Comparison of ENCODE assay signal across 18 cellular contexts in the genomic region with DNA sequence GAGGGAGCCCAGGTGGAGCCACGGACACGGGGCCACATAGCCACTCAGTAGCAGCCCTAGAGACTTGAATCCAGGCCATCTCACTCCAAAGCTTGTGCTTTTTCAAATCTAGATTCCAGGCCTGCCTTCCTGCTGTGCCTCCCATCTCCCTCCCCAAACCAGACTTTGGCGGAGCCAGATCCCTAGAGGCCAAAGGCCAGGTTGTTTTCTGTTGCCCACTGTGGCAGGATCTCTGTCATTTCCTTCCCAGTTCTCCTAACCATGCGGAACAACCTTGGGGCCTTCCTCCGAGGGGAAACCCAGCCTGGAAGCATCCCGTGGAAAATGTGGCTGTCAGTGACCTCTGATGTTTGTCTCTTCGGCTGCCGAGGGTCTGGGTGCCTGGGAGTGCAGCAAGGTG. TPM values are rescaled to one million over a fixed set of nuclear protein-coding genes. Genes with fewer than 3 reads are reported as not detected.
DNase-seq lines count a peak whose midpoint lies in the region; TF ChIP-seq lines count a peak whose summit lies in the region.
"Had no signal": no experiment of that assay in that cellular context is flagged by ENCODE, and none has a peak within 500 bp of the region (broad histone marks: within the 10 kb centered on the region; RNA-seq: fewer than 3 reads in every experiment).

No MANE protein-coding gene starts in this region.

- H3K4me2 ChIP-seq in BLaER1 treated with 17β-estradiol and CSF1 and Interleukin-3, amounts not matched to agents 10 nM and 100 nM = peak overlapping the region; percentile 49 to 78 (median 72)
- no peak overlapping the region for H3K4me2 ChIP-seq in mesendoderm (ENCODE audit: low read length)

- TF ChIP-seq POLR2A in esophagus muscularis mucosa (IDR thresholded peaks at IDR 0.05; ENCODE audit: low read depth) = no peak

- H3K56ac ChIP-seq in mesendoderm (ENCODE audit: low read length) = peak overlapping the region; percentile 60

- no peak overlapping the region for H4K5ac ChIP-seq in mesendoderm (ENCODE audit: low read length)

- no peaks in the 10 kb centered on the region for H3K36me3 ChIP-seq in BLaER1 treated with 17β-estradiol and CSF1 and Interleukin-3, amounts not matched to agents 10 nM and 100 nM
- H3K36me3 ChIP-seq in esophagus muscularis mucosa (no peaks in the 10 kb centered on the region), mesendoderm (ENCODE audit: control insufficient read depth, insufficient read depth, low read length) (no peaks in the 10 kb centered on the region)
- H3K36me3 ChIP-seq: cardiac muscle cell, WERI-Rb-1 had no signal

- H3K27me3 ChIP-seq in BLaER1 treated with 17β-estradiol and CSF1 and Interleukin-3, amounts not matched to agents 10 nM and 100 nM = no peaks in the 10 kb centered on the region
- H3K27me3 ChIP-seq in esophagus muscularis mucosa (no peaks in the 10 kb centered on the region), mesendoderm (ENCODE audit: insufficient read depth, low read length, poor library complexity) (no peaks in the 10 kb centered on the region)
- H3K27me3 ChIP-seq: cardiac muscle cell had no signal

- H3K4me3 ChIP-seq in BLaER1 treated with 17β-estradiol and CSF1 and Interleukin-3, amounts not matched to agents 10 nM and 100 nM = 0 out of 20 replicates have a peak overlapping the region, but pooled peaks of 1 of the 10 experiments have one; percentile 8
- H3K4me3 ChIP-seq in esophagus muscularis mucosa (no peak overlapping the region), mesendoderm (ENCODE audit: low read length) (no peak overlapping the region)
- H3K4me3 ChIP-seq: cardiac muscle cell had no signal

- no peak for TF ChIP-seq CTCF in esophagus muscularis mucosa (IDR thresholded peaks at IDR 0.05)

- no peaks in the 10 kb centered on the region for H3K79me2 ChIP-seq in mesendoderm (ENCODE audit: control insufficient read depth, insufficient read depth, low read length)

- no peak overlapping the region for H3K18ac ChIP-seq in mesendoderm (ENCODE audit: low read length)

- no peaks in the 10 kb centered on the region for H3K79me1 ChIP-seq in mesendoderm (ENCODE audit: low read length)

- H3K27ac ChIP-seq in BLaER1 treated with 17β-estradiol and CSF1 and Interleukin-3, amounts not matched to agents 10 nM and 100 nM = peak overlapping the region in 4 of 11 experiments; percentile 21 to 57 (median 31); a peak in 5 of 22 replicates
- H3K27ac ChIP-seq in esophagus muscularis mucosa (replicated peaks in 1 of 4) (peak overlapping the region; percentile 43 to 68 (median 46)), mesendoderm (ENCODE audit: low read depth, low read length) (no peak overlapping the region)
- H3K27ac ChIP-seq: cardiac muscle cell, WERI-Rb-1 had no signal

- TF ChIP-seq EP300 in esophagus muscularis mucosa (IDR thresholded peaks at IDR 0.05) = no peak

- H2BK120ac ChIP-seq in mesendoderm (ENCODE audit: low read depth, low read length) = no peak overlapping the region

- no peak overlapping the region for H3K4ac ChIP-seq in mesendoderm (ENCODE audit: low read depth, low read length)

- H3K9me3 ChIP-seq in BLaER1 treated with 17β-estradiol and CSF1 and Interleukin-3, amounts not matched to agents 10 nM and 100 nM (replicated peaks in 1 of 11) = no peaks in the 10 kb centered on the region
- H3K9me3 ChIP-seq in esophagus muscularis mucosa = no peaks in the 10 kb centered on the region

- H2BK15ac ChIP-seq in mesendoderm (replicated peaks; ENCODE audit: low read depth) = no peak overlapping the region

- no peak overlapping the region for H2BK5ac ChIP-seq in mesendoderm (ENCODE audit: low read length)

- H2AK5ac ChIP-seq in mesendoderm (ENCODE audit: low read length) = peak overlapping the region; percentile 9

- WGBS in esophagus muscularis mucosa = 94% methylated on average over 7 of the region's 8 CpGs
- no CpG with 5 or more reads among the region's 8 CpGs for WGBS in mesendoderm (ENCODE audit: extremely low coverage, insufficient coverage, low lambda C conversion rate)

- H3K9ac ChIP-seq in BLaER1 treated with 17β-estradiol and CSF1 and Interleukin-3, amounts not matched to agents 10 nM and 100 nM = peak overlapping the region in 6 of 11 experiments; percentile 4 to 45 (median 20); a peak in 7 of 22 replicates
- no peak overlapping the region for H3K9ac ChIP-seq in mesendoderm (ENCODE audit: low read length)

- no peak overlapping the region for H3K23ac ChIP-seq in mesendoderm (ENCODE audit: low read length)

- H3K4me1 ChIP-seq in BLaER1 treated with 17β-estradiol and CSF1 and Interleukin-3, amounts not matched to agents 10 nM and 100 nM = peaks cover 37 to 62% (median 59%) of the 10 kb centered on the region in 10 experiments
- H3K4me1 ChIP-seq in esophagus muscularis mucosa (peaks cover 20 to 40% (median 37%) of the 10 kb centered on the region in 4 donors), mesendoderm (ENCODE audit: control insufficient read depth, low read depth, low read length) (peaks cover 9% of the 10 kb centered on the region)

- intact Hi-C loops in esophagus muscularis mucosa (cut with DNase I) = no loop called here

- no peaks in the 10 kb centered on the region for H4K20me1 ChIP-seq in BLaER1 treated with 17β-estradiol and CSF1 and Interleukin-3, amounts not matched to agents 10 nM and 100 nM

- H4K8ac ChIP-seq in mesendoderm (ENCODE audit: low read depth, low read length) = no peak overlapping the region

- DNase-seq in esophagus muscularis mucosa (ENCODE audit: extremely low spot score) = no peak
- no peak for DNase-seq in mesendoderm
- no peak for DNase-seq in cerebellar cortex (ENCODE audit: low spot score)
- no peak for DNase-seq in NCI-H1694 treated with DMSO at 0.1 percent for 48 hours (lab: John Stamatoyannopoulos, UW)
- DNase-seq in SW 1271 (lab: John Stamatoyannopoulos, UW) = no peak
- DNase-seq: activated CD8-positive, alpha-beta T cell treated with anti-CD3 and anti-CD28 coated beads for 36 hours; activated T-cell treated with anti-CD3 and anti-CD28 coated beads, Interleukin-2, amount 50 U/mL, for 72 hours; CD4-positive, alpha-beta T cell; DMS53; effector CD4-positive, alpha-beta T cell; NCI-H1417; posterior cingulate gyrus; stimulated activated naive B cell treated with anti-CD40 and anti-IgM and Interleukin-4, amounts not matched to agents 10 μg/mL and 1 μg/mL and 100 μg/mL, for 72 hours; T-cell; WERI-Rb-1 had no signal

RNA-seq across cellular contexts. Expression of a gene that starts 16.4 kb away (rescaled TPM):
- total RNA-seq in esophagus muscularis mucosa = 1,000 to 10,000 TPM; 1,492 to 3,727 (median 2,626) TPM
- polyA plus RNA-seq in mesendoderm (2013, experiment 1 of 2) = 4,258 TPM
- polyA plus RNA-seq in mesendoderm (2013, experiment 2 of 2) = 4,342 TPM

RNA-seq across cellular contexts. Expression of a gene that starts 42.0 kb away (rescaled TPM):
- total RNA-seq in esophagus muscularis mucosa = 100 to 1,000 TPM in 1 of 4 donors, 10 to 100 TPM in 3; 48.2 to 113 (median 74.5) TPM
- polyA plus RNA-seq in mesendoderm (2013, experiment 1 of 2) = 36.0 TPM
- polyA plus RNA-seq in mesendoderm (2013, experiment 2 of 2) = 34.9 TPM

RNA-seq across cellular contexts. Expression of a gene that starts 53.2 kb away (rescaled TPM):
- total RNA-seq in esophagus muscularis mucosa = 100 to 1,000 TPM; 270 to 595 (median 555) TPM
- 61.0 TPM for polyA plus RNA-seq in mesendoderm (2013, experiment 1 of 2)
- 63.7 TPM for polyA plus RNA-seq in mesendoderm (2013, experiment 2 of 2)
- total RNA-seq: A673 had no signal
